In the genomic region with DNA sequence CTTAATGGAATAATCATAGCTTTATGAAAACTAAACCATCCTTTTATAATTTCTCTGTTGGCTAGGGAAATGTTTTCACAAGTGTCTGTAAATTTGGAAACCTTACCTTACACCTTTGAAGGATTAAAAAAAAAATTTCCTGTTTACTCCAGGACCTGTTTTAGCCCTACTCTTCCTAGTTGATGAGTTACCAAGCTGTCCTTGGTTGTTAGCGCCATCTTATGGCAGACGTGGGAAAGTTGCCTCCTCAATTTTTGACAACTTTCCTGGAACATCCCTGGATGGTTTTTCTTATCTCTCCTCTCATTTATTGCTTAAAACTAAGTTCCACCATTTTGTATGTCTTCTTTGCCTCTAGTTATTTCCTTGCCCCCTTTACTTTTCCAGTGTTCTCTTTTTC, we compare ENCODE assay signal across 10 cellular contexts. TPM values are rescaled to one million over a fixed set of nuclear protein-coding genes. Genes with fewer than 3 reads are reported as not detected.
DNase-seq lines count a peak whose midpoint lies in the region; ATAC-seq and TF ChIP-seq lines count a peak whose summit lies in the region.
"Had no signal": no experiment of that assay in that cellular context is flagged by ENCODE, and none has a peak within 500 bp of the region (broad histone marks: within the 10 kb centered on the region; RNA-seq: fewer than 3 reads in every experiment).

No MANE protein-coding gene starts in this region.

- H3K9me3 ChIP-seq in tibial nerve = peaks cover 0 to 8% (median 0%) of the 10 kb centered on the region in 4 donors
- no peaks in the 10 kb centered on the region for H3K9me3 ChIP-seq in stomach

- intact Hi-C loops in stomach (cut with DNase I; ENCODE audit: low total_unique reads) = no loop called here

- H3K4me1 ChIP-seq in tibial nerve (peaks cover 0 to 42% (median 8%) of the 10 kb centered on the region in 4 donors), stomach (peaks cover 5 to 54% (median 29%) of the 10 kb centered on the region in 4 donors)

- H3K27me3 ChIP-seq in H7 (ENCODE audit: control insufficient read depth, insufficient read depth, low read length) (no peaks in the 10 kb centered on the region), kidney epithelial cell (ENCODE audit: control insufficient read depth, insufficient read depth, low read length) (no peaks in the 10 kb centered on the region), tibial nerve (no peaks in the 10 kb centered on the region), stomach (no peaks in the 10 kb centered on the region)

- TF ChIP-seq CTCF in VCaP (conservative IDR thresholded peaks at IDR 0.05) (peak; percentile 27; the same call in 1 of the 2 replicates), kidney epithelial cell (IDR thresholded peaks at IDR 0.05; ENCODE audit: insufficient read depth, low read length, poor library complexity, severe bottlenecking) (peak; percentile 42), tibial nerve (IDR thresholded peaks at IDR 0.05) (no peak), stomach (IDR thresholded peaks at IDR 0.05) (no peak)

- ATAC-seq in GM18909 (IDR thresholded peaks at IDR 0.05; ENCODE audit: poor library complexity, unreplicated experiment) = no peak

- H3K36me3 ChIP-seq in H7 (replicated peaks; ENCODE audit: control insufficient read depth, insufficient read depth, low read length) (no peaks in the 10 kb centered on the region), kidney epithelial cell (ENCODE audit: control insufficient read depth, insufficient read depth, low read length) (peaks cover 2% of the 10 kb centered on the region), tibial nerve (no peaks in the 10 kb centered on the region), stomach (peaks cover 0 to 4% (median 0%) of the 10 kb centered on the region in 4 donors)

- DNase-seq in CD1c-positive myeloid dendritic cell (ENCODE audit: extremely low spot score) = peak; percentile 47
- DNase-seq in H7 = peak; percentile 13
- no peak for DNase-seq in kidney epithelial cell (ENCODE audit: low read depth)
- DNase-seq in tibial nerve (ENCODE audit: low spot score in 2 of 2) = no peak
- no peak for DNase-seq in activated CD4-positive, alpha-beta T cell treated with anti-CD3 and anti-CD28 coated beads, Interleukin-2, amount 50 U/mL, for 1 hour
- no peak for DNase-seq in stomach
- DNase-seq: activated CD4-positive, CD25-positive, alpha-beta regulatory T cell treated with anti-CD3 and anti-CD28 coated beads, Interleukin-2, amount 50 U/mL, for 72 hours had no signal

- TF ChIP-seq POLR2A in tibial nerve (IDR thresholded peaks at IDR 0.05) (no peak), stomach (IDR thresholded peaks at IDR 0.05) (no peak)

- H3K4me3 ChIP-seq in H7 (ENCODE audit: insufficient read depth, low read depth, low read length) (no peak overlapping the region), kidney epithelial cell (ENCODE audit: low read depth, low read length) (no peak overlapping the region), tibial nerve (no peak overlapping the region), stomach (no peak overlapping the region)

- 43 to 44% methylated on average over 2 of the region's 2 CpGs for WGBS in tibial nerve, 2 donors
- WGBS in stomach, 5 donors = 51 to 60% (median 54%) methylated on average over 2 of the region's 2 CpGs

- H3K27ac ChIP-seq in VCaP = no peak overlapping the region
- no peak overlapping the region for H3K27ac ChIP-seq in tibial nerve
- no peak overlapping the region for H3K27ac ChIP-seq in stomach
- H3K27ac ChIP-seq: HL-60 had no signal

- no peak for TF ChIP-seq EP300 in tibial nerve (IDR thresholded peaks at IDR 0.05)
- TF ChIP-seq EP300 in stomach (IDR thresholded peaks at IDR 0.05) = no peak

RNA-seq across cellular contexts. Expression of gene ZSWIM6, which starts 25.7 kb away (rescaled TPM):
- total RNA-seq in H7 (2014; rRNA removed; shearing (Covaris generic)) = 9.1 and 12.2 TPM in 2 replicates
- total RNA-seq in kidney epithelial cell (18.5 and 22.5 TPM in 2 replicates), tibial nerve (10 to 100 TPM; 10.6 to 15.5 (median 13.7) TPM), stomach (10 to 100 TPM; 14.5 to 39.3 (median 24.8) TPM)
- 1 to 10 TPM; 2.9 to 4.6 (median 4.3) TPM for polyA plus RNA-seq in stomach

Comparison
In these comparisons a context has a peak if more than half of its experiments do, and no peak if none do; other contexts are left out.
1. DNase-seq: peak in CD1c-positive myeloid dendritic cell (single experiment) and H7 (single experiment); none in kidney epithelial cell (single experiment), tibial nerve (0 of 2), activated CD4-positive, alpha-beta T cell treated with anti-CD3 and anti-CD28 coated beads, Interleukin-2, amount 50 U/mL, for 1 hour (single experiment) and stomach (single experiment).
2. CTCF ChIP-seq: peak in VCaP (single experiment) and kidney epithelial cell (single experiment); none in tibial nerve (0 of 5) and stomach (0 of 7).